Comparison of ENCODE assay signal across 1 cellular context in the genomic region with DNA sequence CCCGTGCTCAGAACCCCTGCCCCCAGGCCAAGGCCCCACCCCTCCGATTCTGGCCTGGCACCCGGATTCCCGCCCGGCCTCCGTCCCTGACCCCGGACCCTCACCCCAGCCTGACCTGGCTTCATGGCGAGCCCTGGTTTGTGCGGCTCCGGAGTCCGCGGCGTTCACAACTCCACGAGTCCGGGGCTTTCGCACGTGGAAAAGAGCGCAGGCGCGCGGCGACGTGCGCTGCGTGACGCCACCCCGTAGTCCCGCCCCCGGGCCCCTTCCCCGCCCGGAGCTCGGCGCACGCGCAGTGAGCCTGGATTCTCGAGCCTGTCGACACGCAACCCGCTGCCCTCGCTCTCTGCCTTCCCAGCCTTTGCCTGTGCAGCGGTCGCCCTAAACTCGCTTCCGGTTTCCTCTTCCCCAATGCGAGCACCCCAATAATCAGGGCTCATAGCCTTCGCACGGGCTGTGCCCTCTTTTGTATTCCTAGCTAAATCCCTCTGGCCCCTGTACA.
A peak's percentile ranks its signal among the peaks of the same experiment; 100 is the strongest.
TF ChIP-seq lines count a peak whose summit lies in the region.

A gene (minus strand): TSS at position 204 of the 502 bp plus-strand sequence. CDS start 79 bp downstream, at position 125.

TF ChIP-seq in HepG2, 621 proteins besides CTCF, POLR2A, EP300 and RAD21 (continued from another document and continues in another):
- TF ChIP-seq, protein P1, sequence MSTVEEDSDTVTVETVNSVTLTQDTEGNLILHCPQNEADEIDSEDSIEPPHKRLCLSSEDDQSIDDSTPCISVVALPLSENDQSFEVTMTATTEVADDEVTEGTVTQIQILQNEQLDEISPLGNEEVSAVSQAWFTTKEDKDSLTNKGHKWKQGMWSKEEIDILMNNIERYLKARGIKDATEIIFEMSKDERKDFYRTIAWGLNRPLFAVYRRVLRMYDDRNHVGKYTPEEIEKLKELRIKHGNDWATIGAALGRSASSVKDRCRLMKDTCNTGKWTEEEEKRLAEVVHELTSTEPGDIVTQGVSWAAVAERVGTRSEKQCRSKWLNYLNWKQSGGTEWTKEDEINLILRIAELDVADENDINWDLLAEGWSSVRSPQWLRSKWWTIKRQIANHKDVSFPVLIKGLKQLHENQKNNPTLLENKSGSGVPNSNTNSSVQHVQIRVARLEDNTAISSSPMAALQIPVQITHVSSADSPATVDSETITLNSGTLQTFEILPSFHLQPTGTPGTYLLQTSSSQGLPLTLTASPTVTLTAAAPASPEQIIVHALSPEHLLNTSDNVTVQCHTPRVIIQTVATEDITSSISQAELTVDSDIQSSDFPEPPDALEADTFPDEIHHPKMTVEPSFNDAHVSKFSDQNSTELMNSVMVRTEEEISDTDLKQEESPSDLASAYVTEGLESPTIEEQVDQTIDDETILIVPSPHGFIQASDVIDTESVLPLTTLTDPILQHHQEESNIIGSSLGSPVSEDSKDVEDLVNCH (CRISPR knock-in tag; IDR thresholded peaks at IDR 0.05), result no peak
- peak; percentile 36; the same call in 1 of the 2 replicates for TF ChIP-seq BHLHE40 (IDR thresholded peaks at IDR 0.05; ENCODE audit: low read length)
- TF ChIP-seq ZNF749 (CRISPR knock-in tag; IDR thresholded peaks at IDR 0.05; ENCODE audit: borderline replicate concordance), result no peak; the same call in 1 of the 2 replicates
- TF ChIP-seq SP1 (IDR thresholded peaks at IDR 0.05), result no peak
- TF ChIP-seq SP1 (CRISPR knock-in tag; IDR thresholded peaks at IDR 0.05), result peak; percentile 63
- peak; percentile 65 for TF ChIP-seq GATAD1 (CRISPR knock-in tag; IDR thresholded peaks at IDR 0.05)
- TF ChIP-seq, protein P2, sequence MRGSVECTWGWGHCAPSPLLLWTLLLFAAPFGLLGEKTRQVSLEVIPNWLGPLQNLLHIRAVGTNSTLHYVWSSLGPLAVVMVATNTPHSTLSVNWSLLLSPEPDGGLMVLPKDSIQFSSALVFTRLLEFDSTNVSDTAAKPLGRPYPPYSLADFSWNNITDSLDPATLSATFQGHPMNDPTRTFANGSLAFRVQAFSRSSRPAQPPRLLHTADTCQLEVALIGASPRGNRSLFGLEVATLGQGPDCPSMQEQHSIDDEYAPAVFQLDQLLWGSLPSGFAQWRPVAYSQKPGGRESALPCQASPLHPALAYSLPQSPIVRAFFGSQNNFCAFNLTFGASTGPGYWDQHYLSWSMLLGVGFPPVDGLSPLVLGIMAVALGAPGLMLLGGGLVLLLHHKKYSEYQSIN (CRISPR knock-in tag; IDR thresholded peaks at IDR 0.05; ENCODE audit: borderline replicate concordance), result no peak
- TF ChIP-seq ZNF713 (CRISPR knock-in tag; IDR thresholded peaks at IDR 0.05), result 0 out of 2 replicates have a peak, but pooled peaks have one; percentile 14
- no peak; the same call in 1 of the 2 replicates for TF ChIP-seq ZFP41 (CRISPR knock-in tag; IDR thresholded peaks at IDR 0.05; ENCODE audit: borderline replicate concordance)
- no peak for TF ChIP-seq MATR3 (CRISPR knock-in tag; IDR thresholded peaks at IDR 0.05)
- TF ChIP-seq CC2D1A (CRISPR knock-in tag; IDR thresholded peaks at IDR 0.05), result no peak
- TF ChIP-seq, protein P3, sequence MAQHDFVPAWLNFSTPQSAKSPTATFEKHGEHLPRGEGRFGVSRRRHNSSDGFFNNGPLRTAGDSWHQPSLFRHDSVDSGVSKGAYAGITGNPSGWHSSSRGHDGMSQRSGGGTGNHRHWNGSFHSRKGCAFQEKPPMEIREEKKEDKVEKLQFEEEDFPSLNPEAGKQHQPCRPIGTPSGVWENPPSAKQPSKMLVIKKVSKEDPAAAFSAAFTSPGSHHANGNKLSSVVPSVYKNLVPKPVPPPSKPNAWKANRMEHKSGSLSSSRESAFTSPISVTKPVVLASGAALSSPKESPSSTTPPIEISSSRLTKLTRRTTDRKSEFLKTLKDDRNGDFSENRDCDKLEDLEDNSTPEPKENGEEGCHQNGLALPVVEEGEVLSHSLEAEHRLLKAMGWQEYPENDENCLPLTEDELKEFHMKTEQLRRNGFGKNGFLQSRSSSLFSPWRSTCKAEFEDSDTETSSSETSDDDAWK (CRISPR knock-in tag; IDR thresholded peaks at IDR 0.05), result no peak
- TF ChIP-seq ZNF3 (CRISPR knock-in tag; IDR thresholded peaks at IDR 0.05), result no peak
- TF ChIP-seq PCBP1 (IDR thresholded peaks at IDR 0.05; ENCODE audit: borderline replicate concordance, low read depth, low read length), result no peak
- no peak for TF ChIP-seq GABPA (IDR thresholded peaks at IDR 0.05; ENCODE audit: low read depth, low read length)
- peak; percentile 53 for TF ChIP-seq GABPA (CRISPR knock-in tag; IDR thresholded peaks at IDR 0.05; ENCODE audit: low read depth)
- no peak for TF ChIP-seq RAD51 (IDR thresholded peaks at IDR 0.05; ENCODE audit: borderline replicate concordance)
- TF ChIP-seq ZNF747 (CRISPR knock-in tag; IDR thresholded peaks at IDR 0.05; ENCODE audit: borderline replicate concordance), result no peak; the same call in 1 of the 2 replicates
- TF ChIP-seq ZNF564 (CRISPR knock-in tag; IDR thresholded peaks at IDR 0.05), result no peak
- TF ChIP-seq ZNF160 (CRISPR knock-in tag; IDR thresholded peaks at IDR 0.05), result 0 out of 2 replicates have a peak, but pooled peaks have one; percentile 41
- TF ChIP-seq ZBTB20 (CRISPR knock-in tag; IDR thresholded peaks at IDR 0.05; ENCODE audit: borderline replicate concordance, low read depth), result no peak
- TF ChIP-seq SRF (IDR thresholded peaks at IDR 0.05; ENCODE audit: low read depth, low read length), result no peak
- no peak for TF ChIP-seq KAT7 (CRISPR knock-in tag; IDR thresholded peaks at IDR 0.05; ENCODE audit: borderline replicate concordance)
- TF ChIP-seq, protein P4, sequence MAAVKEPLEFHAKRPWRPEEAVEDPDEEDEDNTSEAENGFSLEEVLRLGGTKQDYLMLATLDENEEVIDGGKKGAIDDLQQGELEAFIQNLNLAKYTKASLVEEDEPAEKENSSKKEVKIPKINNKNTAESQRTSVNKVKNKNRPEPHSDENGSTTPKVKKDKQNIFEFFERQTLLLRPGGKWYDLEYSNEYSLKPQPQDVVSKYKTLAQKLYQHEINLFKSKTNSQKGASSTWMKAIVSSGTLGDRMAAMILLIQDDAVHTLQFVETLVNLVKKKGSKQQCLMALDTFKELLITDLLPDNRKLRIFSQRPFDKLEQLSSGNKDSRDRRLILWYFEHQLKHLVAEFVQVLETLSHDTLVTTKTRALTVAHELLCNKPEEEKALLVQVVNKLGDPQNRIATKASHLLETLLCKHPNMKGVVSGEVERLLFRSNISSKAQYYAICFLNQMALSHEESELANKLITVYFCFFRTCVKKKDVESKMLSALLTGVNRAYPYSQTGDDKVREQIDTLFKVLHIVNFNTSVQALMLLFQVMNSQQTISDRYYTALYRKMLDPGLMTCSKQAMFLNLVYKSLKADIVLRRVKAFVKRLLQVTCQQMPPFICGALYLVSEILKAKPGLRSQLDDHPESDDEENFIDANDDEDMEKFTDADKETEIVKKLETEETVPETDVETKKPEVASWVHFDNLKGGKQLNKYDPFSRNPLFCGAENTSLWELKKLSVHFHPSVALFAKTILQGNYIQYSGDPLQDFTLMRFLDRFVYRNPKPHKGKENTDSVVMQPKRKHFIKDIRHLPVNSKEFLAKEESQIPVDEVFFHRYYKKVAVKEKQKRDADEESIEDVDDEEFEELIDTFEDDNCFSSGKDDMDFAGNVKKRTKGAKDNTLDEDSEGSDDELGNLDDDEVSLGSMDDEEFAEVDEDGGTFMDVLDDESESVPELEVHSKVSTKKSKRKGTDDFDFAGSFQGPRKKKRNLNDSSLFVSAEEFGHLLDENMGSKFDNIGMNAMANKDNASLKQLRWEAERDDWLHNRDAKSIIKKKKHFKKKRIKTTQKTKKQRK (IDR thresholded peaks at IDR 0.05; ENCODE audit: low read length), result no peak
- TF ChIP-seq MIER2 (CRISPR knock-in tag; IDR thresholded peaks at IDR 0.05), result no peak
- no peak for TF ChIP-seq ZNF839 (CRISPR knock-in tag; IDR thresholded peaks at IDR 0.05; ENCODE audit: borderline replicate concordance)
- no peak for TF ChIP-seq CBFB (CRISPR knock-in tag; IDR thresholded peaks at IDR 0.05)
- TF ChIP-seq, protein P5, sequence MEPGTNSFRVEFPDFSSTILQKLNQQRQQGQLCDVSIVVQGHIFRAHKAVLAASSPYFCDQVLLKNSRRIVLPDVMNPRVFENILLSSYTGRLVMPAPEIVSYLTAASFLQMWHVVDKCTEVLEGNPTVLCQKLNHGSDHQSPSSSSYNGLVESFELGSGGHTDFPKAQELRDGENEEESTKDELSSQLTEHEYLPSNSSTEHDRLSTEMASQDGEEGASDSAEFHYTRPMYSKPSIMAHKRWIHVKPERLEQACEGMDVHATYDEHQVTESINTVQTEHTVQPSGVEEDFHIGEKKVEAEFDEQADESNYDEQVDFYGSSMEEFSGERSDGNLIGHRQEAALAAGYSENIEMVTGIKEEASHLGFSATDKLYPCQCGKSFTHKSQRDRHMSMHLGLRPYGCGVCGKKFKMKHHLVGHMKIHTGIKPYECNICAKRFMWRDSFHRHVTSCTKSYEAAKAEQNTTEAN (CRISPR knock-in tag; conservative IDR thresholded peaks at IDR 0.05), result peak; percentile 70; the same call in 1 of the 2 replicates
- no peak for TF ChIP-seq MAFK (conservative IDR thresholded peaks at IDR 0.05 in 1 of 2, IDR thresholded peaks at IDR 0.05 in 1 of 2; ENCODE audit: low read length in 2 of 2)
- TF ChIP-seq JARID2 (CRISPR knock-in tag; IDR thresholded peaks at IDR 0.05; ENCODE audit: insufficient replicate concordance), result peak; percentile 39
- no peak for TF ChIP-seq NCOR1 (IDR thresholded peaks at IDR 0.05; ENCODE audit: borderline replicate concordance, low read length)
- TF ChIP-seq IKZF4 (CRISPR knock-in tag; IDR thresholded peaks at IDR 0.05; ENCODE audit: borderline replicate concordance, low read depth, not compliant biosample characterization), result no peak
- TF ChIP-seq ZNF878 (CRISPR knock-in tag; IDR thresholded peaks at IDR 0.05), result 0 out of 2 replicates have a peak, but pooled peaks have one; percentile 55
- TF ChIP-seq ZNF263 (CRISPR knock-in tag; IDR thresholded peaks at IDR 0.05), result no peak
- TF ChIP-seq, protein P6, sequence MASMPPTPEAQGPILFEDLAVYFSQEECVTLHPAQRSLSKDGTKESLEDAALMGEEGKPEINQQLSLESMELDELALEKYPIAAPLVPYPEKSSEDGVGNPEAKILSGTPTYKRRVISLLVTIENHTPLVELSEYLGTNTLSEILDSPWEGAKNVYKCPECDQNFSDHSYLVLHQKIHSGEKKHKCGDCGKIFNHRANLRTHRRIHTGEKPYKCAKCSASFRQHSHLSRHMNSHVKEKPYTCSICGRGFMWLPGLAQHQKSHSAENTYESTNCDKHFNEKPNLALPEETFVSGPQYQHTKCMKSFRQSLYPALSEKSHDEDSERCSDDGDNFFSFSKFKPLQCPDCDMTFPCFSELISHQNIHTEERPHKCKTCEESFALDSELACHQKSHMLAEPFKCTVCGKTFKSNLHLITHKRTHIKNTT (CRISPR knock-in tag; IDR thresholded peaks at IDR 0.05), result no peak
- TF ChIP-seq, protein P7, sequence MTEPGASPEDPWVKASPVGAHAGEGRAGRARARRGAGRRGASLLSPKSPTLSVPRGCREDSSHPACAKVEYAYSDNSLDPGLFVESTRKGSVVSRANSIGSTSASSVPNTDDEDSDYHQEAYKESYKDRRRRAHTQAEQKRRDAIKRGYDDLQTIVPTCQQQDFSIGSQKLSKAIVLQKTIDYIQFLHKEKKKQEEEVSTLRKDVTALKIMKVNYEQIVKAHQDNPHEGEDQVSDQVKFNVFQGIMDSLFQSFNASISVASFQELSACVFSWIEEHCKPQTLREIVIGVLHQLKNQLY (CRISPR knock-in tag; IDR thresholded peaks at IDR 0.05), result no peak
- no peak for TF ChIP-seq PCBP2 (optimal IDR thresholded peaks at IDR 0.05; ENCODE audit: low read depth, low read length, poor library complexity, severe bottlenecking)
- no peak for TF ChIP-seq RFX5 (IDR thresholded peaks at IDR 0.05; ENCODE audit: low read depth, low read length)
- TF ChIP-seq, protein P8, sequence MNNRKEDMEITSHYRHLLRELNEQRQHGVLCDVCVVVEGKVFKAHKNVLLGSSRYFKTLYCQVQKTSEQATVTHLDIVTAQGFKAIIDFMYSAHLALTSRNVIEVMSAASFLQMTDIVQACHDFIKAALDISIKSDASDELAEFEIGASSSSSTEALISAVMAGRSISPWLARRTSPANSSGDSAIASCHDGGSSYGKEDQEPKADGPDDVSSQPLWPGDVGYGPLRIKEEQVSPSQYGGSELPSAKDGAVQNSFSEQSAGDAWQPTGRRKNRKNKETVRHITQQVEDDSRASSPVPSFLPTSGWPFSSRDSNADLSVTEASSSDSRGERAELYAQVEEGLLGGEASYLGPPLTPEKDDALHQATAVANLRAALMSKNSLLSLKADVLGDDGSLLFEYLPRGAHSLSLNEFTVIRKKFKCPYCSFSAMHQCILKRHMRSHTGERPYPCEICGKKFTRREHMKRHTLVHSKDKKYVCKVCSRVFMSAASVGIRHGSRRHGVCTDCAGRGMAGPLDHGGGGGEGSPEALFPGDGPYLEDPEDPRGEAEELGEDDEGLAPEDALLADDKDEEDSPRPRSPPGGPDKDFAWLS (CRISPR knock-in tag; IDR thresholded peaks at IDR 0.05; ENCODE audit: borderline replicate concordance), result no peak; the same call in 1 of the 2 replicates
- TF ChIP-seq, protein P9, sequence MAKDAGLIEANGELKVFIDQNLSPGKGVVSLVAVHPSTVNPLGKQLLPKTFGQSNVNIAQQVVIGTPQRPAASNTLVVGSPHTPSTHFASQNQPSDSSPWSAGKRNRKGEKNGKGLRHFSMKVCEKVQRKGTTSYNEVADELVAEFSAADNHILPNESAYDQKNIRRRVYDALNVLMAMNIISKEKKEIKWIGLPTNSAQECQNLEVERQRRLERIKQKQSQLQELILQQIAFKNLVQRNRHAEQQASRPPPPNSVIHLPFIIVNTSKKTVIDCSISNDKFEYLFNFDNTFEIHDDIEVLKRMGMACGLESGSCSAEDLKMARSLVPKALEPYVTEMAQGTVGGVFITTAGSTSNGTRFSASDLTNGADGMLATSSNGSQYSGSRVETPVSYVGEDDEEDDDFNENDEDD (CRISPR knock-in tag; IDR thresholded peaks at IDR 0.05; ENCODE audit: borderline replicate concordance), result peak; percentile 71; the same call in 1 of the 2 replicates
- TF ChIP-seq ZNF781 (CRISPR knock-in tag; IDR thresholded peaks at IDR 0.05; ENCODE audit: borderline replicate concordance, not compliant biosample characterization), result no peak
- TF ChIP-seq, protein P10, sequence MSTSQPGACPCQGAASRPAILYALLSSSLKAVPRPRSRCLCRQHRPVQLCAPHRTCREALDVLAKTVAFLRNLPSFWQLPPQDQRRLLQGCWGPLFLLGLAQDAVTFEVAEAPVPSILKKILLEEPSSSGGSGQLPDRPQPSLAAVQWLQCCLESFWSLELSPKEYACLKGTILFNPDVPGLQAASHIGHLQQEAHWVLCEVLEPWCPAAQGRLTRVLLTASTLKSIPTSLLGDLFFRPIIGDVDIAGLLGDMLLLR (CRISPR knock-in tag; IDR thresholded peaks at IDR 0.05), result peak; percentile 69
- TF ChIP-seq ZBTB7B (CRISPR knock-in tag; IDR thresholded peaks at IDR 0.05), result no peak
- TF ChIP-seq, protein P11, sequence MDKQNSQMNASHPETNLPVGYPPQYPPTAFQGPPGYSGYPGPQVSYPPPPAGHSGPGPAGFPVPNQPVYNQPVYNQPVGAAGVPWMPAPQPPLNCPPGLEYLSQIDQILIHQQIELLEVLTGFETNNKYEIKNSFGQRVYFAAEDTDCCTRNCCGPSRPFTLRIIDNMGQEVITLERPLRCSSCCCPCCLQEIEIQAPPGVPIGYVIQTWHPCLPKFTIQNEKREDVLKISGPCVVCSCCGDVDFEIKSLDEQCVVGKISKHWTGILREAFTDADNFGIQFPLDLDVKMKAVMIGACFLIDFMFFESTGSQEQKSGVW (CRISPR knock-in tag; IDR thresholded peaks at IDR 0.05; ENCODE audit: borderline replicate concordance), result no peak
- TF ChIP-seq ZFAT (CRISPR knock-in tag; conservative IDR thresholded peaks at IDR 0.05), result no peak
